In genomic region chrX:7987160-7987992, GRCh38 we compare ENCODE assay signal across 12 cellular contexts.
DNase-seq lines count a peak whose midpoint lies in the region; ATAC-seq, FAIRE-seq and TF ChIP-seq lines count a peak whose summit lies in the region.
"Had no signal": no experiment of that assay in that cellular context is flagged by ENCODE, and none has a peak within 500 bp of the region (broad histone marks: within the 10 kb centered on the region; RNA-seq: fewer than 3 reads in every experiment).

No MANE protein-coding gene starts in this region.

- no peaks in the 10 kb centered on the region for H3K4me1 Mint-ChIP-seq in effector memory CD8-positive, alpha-beta T cell (ENCODE audit: low read depth in 2 of 2)

- intact Hi-C loops in left cardiac atrium (cut with DNase I) = no loop called here

- no peaks in the 10 kb centered on the region for H3K9me3 Mint-ChIP-seq in effector memory CD8-positive, alpha-beta T cell

- no peaks in the 10 kb centered on the region for H3K27me3 Mint-ChIP-seq in effector memory CD8-positive, alpha-beta T cell

- no peak for TF ChIP-seq CTCF in AG04450 (IDR thresholded peaks at IDR 0.05; ENCODE audit: low read depth, low read length)

- no peak overlapping the region for H3K4me3 ChIP-seq in AG04450 (ENCODE audit: low read depth, low read length)
- H3K4me3 ChIP-seq: SJCRH30 had no signal

- no peaks in the 10 kb centered on the region for H3K9me3 ChIP-seq in AG04450 (ENCODE audit: control insufficient read depth, insufficient read depth, low read length)
- H3K9me3 ChIP-seq: SJCRH30 had no signal

- H3K27me3 ChIP-seq in AG04450 (ENCODE audit: control insufficient read depth, insufficient read depth, low read length) = no peaks in the 10 kb centered on the region
- H3K27me3 ChIP-seq: SJCRH30 had no signal

- no peak overlapping the region for H3K4me3 Mint-ChIP-seq in effector memory CD8-positive, alpha-beta T cell
- H3K4me3 Mint-ChIP-seq: brain had no signal

- POLR2A ChIA-PET in AG04450 (lab: Yijun Ruan, JAX) = no interaction called here

- no peaks in the 10 kb centered on the region for H3K36me3 Mint-ChIP-seq in effector memory CD8-positive, alpha-beta T cell (ENCODE audit: insufficient read depth)
- H3K36me3 Mint-ChIP-seq: brain had no signal

- ATAC-seq in GM19351 (IDR thresholded peaks at IDR 0.05; ENCODE audit: unreplicated experiment) (peak; percentile 91), HG03460 (IDR thresholded peaks at IDR 0.05; ENCODE audit: unreplicated experiment) (peak; percentile 49), left cardiac atrium (no peak)
- no peak for ATAC-seq in effector memory CD8-positive, alpha-beta T cell (replicated peaks)

- FAIRE-seq in GM12892 (lab: Jason Lieb, UNC) = no peak

- CTCF ChIA-PET in AG04450 (lab: Charles Lee) = no interaction called here

- H3K27ac ChIP-seq in AG04450 (ENCODE audit: low read depth, low read length) = peak overlapping the region; percentile 52
- H3K27ac ChIP-seq: SJCRH30 had no signal

- no peak overlapping the region for H3K27ac Mint-ChIP-seq in effector memory CD8-positive, alpha-beta T cell

- DNase-seq in AG04450 (ENCODE audit: low read depth, low spot score) (no peak), astrocyte of the hippocampus (ENCODE audit: low read depth, low spot score) (peak; percentile 31), GM12892 (ENCODE audit: insufficient read length) (no peak), NCI-H1105 treated with DMSO at 0.1 percent for 48 hours (lab: John Stamatoyannopoulos, UW) (no peak), left cardiac atrium (no peak)
- DNase-seq in effector memory CD8-positive, alpha-beta T cell = no peak
- DNase-seq: foreskin melanocyte, NCI-H1092 treated with DMSO at 0.1 percent for 48 hours, SJCRH30 had no signal

- no peak for TF ChIP-seq POLR2A in GM12892 (IDR thresholded peaks at IDR 0.05; ENCODE audit: low read depth, low read length)

Comparison
In these comparisons a context has a peak if more than half of its experiments do, and no peak if none do; other contexts are left out.
1. ATAC-seq: peak in GM19351 (single experiment) and HG03460 (single experiment); none in effector memory CD8-positive, alpha-beta T cell (single experiment) and left cardiac atrium (0 of 2).